11 cellular contexts compared by ENCODE assay signal in genomic region chr12:7093892-7094291, GRCh38. TPM values are rescaled to one million over a fixed set of nuclear protein-coding genes. Genes with fewer than 3 reads are reported as not detected.
DNase-seq lines count a peak whose midpoint lies in the region; TF ChIP-seq lines count a peak whose summit lies in the region.
"Had no signal": no experiment of that assay in that cellular context is flagged by ENCODE, and none has a peak within 500 bp of the region (broad histone marks: within the 10 kb centered on the region; RNA-seq: fewer than 3 reads in every experiment).

No MANE protein-coding gene starts in this region.

- peaks cover 31% of the 10 kb centered on the region for H3K36me3 Mint-ChIP-seq in Calu3 (ENCODE audit: insufficient read depth, unreplicated experiment)

- peaks cover 37% of the 10 kb centered on the region for H3K27me3 Mint-ChIP-seq in Calu3 (ENCODE audit: unreplicated experiment)

- H3K4me3 Mint-ChIP-seq in Calu3 (ENCODE audit: low read depth, unreplicated experiment): no peak overlapping the region
- H3K4me3 Mint-ChIP-seq: activated naive CD4-positive, alpha-beta T cell treated with anti-CD3 and anti-CD28 coated beads, Interleukin-2, amount 10 ng/mL, durations not matched to agents 7 days and 5 days; B cell; T-cell had no signal

- intact Hi-C loops in Calu3 (cut with micrococcal nuclease; ENCODE audit: unreplicated experiment): loop anchor here (5.0 kb wide), 1 partner anchor 77 kb away; the partner anchor contains the start of gene LPCAT3

- no peak for DNase-seq in Calu3
- peak; percentile 70 for DNase-seq in fibroblast of peridontal ligament (ENCODE audit: extremely low read depth)
- DNase-seq in DMS153 treated with DMSO at 0.1 percent for 48 hours (lab: John Stamatoyannopoulos, UW; ENCODE audit: unreplicated experiment): no peak
- no peak for DNase-seq in stimulated activated CD4-positive, alpha-beta T cell treated with anti-CD3 and anti-CD28 coated beads, Interleukin-4, amount 100 ng/mL, for 4 hours
- DNase-seq: activated CD4-positive, alpha-beta T cell treated with anti-CD3 and anti-CD28 coated beads, Interleukin-2, amount 50 U/mL, for 48 hours; activated naive CD4-positive, alpha-beta T cell treated with anti-CD3 and anti-CD28 coated beads, Interleukin-2, amount 10 ng/mL, durations not matched to agents 7 days and 5 days; GF-D8; NCI-H1930; nucleus accumbens; T-cell had no signal

- CTCF ChIA-PET in Calu3 (lab: Charles Lee): interaction anchor here (0.6 to 0.9 kb wide), 2 partner anchors 25 to 166 kb away, joined by 3 to 8 read pairs; no protein-coding TSS in a partner anchor

- no peaks in the 10 kb centered on the region for H3K9me3 Mint-ChIP-seq in Calu3 (ENCODE audit: low read depth, unreplicated experiment)
- H3K9me3 Mint-ChIP-seq: activated naive CD4-positive, alpha-beta T cell treated with anti-CD3 and anti-CD28 coated beads, Interleukin-2, amount 10 ng/mL, durations not matched to agents 7 days and 5 days; T-cell had no signal

- no peak for TF ChIP-seq CTCF in Calu3 (IDR thresholded peaks at IDR 0.05; ENCODE audit: unreplicated experiment)

- no peaks in the 10 kb centered on the region for H3K4me1 Mint-ChIP-seq in Calu3 (ENCODE audit: low read depth, unreplicated experiment)

- H3K27ac Mint-ChIP-seq in Calu3 (ENCODE audit: unreplicated experiment): peak overlapping the region; percentile 16
- H3K27ac Mint-ChIP-seq: activated naive CD4-positive, alpha-beta T cell treated with anti-CD3 and anti-CD28 coated beads, Interleukin-2, amount 10 ng/mL, durations not matched to agents 7 days and 5 days; B cell; T-cell had no signal

- BruUV-seq in Calu3 (replicated peaks; lab: Mats Ljungman, UMichigan): no TSS peak

RNA-seq across cellular contexts. Expression of gene C1R, which starts 1.6 kb away (rescaled TPM):
- total RNA-seq in Calu3 (2022): 7.6 and 7.9 TPM in 2 replicates

RNA-seq across cellular contexts. Expression of gene C1RL, which starts 15.1 kb away (rescaled TPM):
- 43.2 and 43.4 TPM in 2 replicates for total RNA-seq in Calu3 (2022)

RNA-seq across cellular contexts. Expression of gene C1S, which starts 33.4 kb away (rescaled TPM):
- 7.1 and 9.7 TPM in 2 replicates for total RNA-seq in Calu3 (2022)

RNA-seq across cellular contexts. Expression of gene RBP5, which starts 34.8 kb away (rescaled TPM):
- total RNA-seq in Calu3 (2022): 0.81 and 2.3 TPM in 2 replicates

RNA-seq across cellular contexts. Expression of gene CLSTN3, which starts 36.3 kb away (rescaled TPM):
- total RNA-seq in Calu3 (2022): 37.5 and 48.1 TPM in 2 replicates
